9 cellular contexts compared by ENCODE assay signal in genomic region chr11:65713212-65713969, GRCh38. TPM values are rescaled to one million over a fixed set of nuclear protein-coding genes. Genes with fewer than 3 reads are reported as not detected.
DNase-seq lines count a peak whose midpoint lies in the region; ATAC-seq and TF ChIP-seq lines count a peak whose summit lies in the region.
"Had no signal": no experiment of that assay in that cellular context is flagged by ENCODE, and none has a peak within 500 bp of the region (broad histone marks: within the 10 kb centered on the region; RNA-seq: fewer than 3 reads in every experiment).

No MANE protein-coding gene starts in this region.

- POLR2A ChIA-PET in CD8-positive, alpha-beta T cell (lab: Charles Lee), result interaction anchor here (1.0 to 3.2 kb wide), 4 partner anchors 47 to 599 kb away, joined by 3 to 15 read pairs (median 10); partner anchors contain the start of genes CFL1, MAP3K11, MUS81 and PCNX3

- no peak for DNase-seq in CD8-positive, alpha-beta T cell
- no peak for DNase-seq in effector memory CD8-positive, alpha-beta T cell
- DNase-seq in CD1c-positive myeloid dendritic cell (ENCODE audit: extremely low spot score) (no peak), pons (ENCODE audit: low spot score) (no peak)
- DNase-seq: NCI-H748 treated with DMSO at 0.1 percent for 48 hours had no signal

- H3K9me3 ChIP-seq in CD8-positive, alpha-beta T cell (ENCODE audit: low read length), result no peaks in the 10 kb centered on the region
- H3K9me3 ChIP-seq in OCI-LY3 (ENCODE audit: insufficient read depth, low read length) (no peaks in the 10 kb centered on the region), parathyroid adenoma (ENCODE audit: control insufficient read depth, low read length) (no peaks in the 10 kb centered on the region)

- H3K4me3 Mint-ChIP-seq in CD8-positive, alpha-beta T cell, result peak overlapping the region; percentile 44
- H3K4me3 Mint-ChIP-seq in effector memory CD8-positive, alpha-beta T cell, result peak overlapping the region; percentile 91 to 94

- H2AFZ ChIP-seq in OCI-LY3 (ENCODE audit: low read depth, low read length) (no peak overlapping the region), parathyroid adenoma (no peak overlapping the region)

- H3K9ac ChIP-seq in OCI-LY3 (ENCODE audit: low read length) (no peak overlapping the region), parathyroid adenoma (no peak overlapping the region)

- intact Hi-C loops in CD8-positive, alpha-beta T cell (cut with DNase I, micrococcal nuclease), result loop anchor here (5.0 to 10.0 kb wide), 2 partner anchors 51 to 631 kb away; partner anchors contain the start of genes B4GAT1 (in 1 of the 2), BRMS1 (in 1 of the 2) and RELA (in 1 of the 2)

- peak overlapping the region; percentile 99 for H3K27ac ChIP-seq in CD8-positive, alpha-beta T cell (ENCODE audit: low read depth, low read length)
- H3K27ac ChIP-seq in OCI-LY3 (ENCODE audit: low read length), result no peak overlapping the region
- H3K27ac ChIP-seq in parathyroid adenoma, result no peak overlapping the region

- H3K4me3 ChIP-seq in CD8-positive, alpha-beta T cell (ENCODE audit: low read depth, low read length), result no peak overlapping the region
- peak overlapping the region; percentile 84 for H3K4me3 ChIP-seq in OCI-LY3 (ENCODE audit: low read length)
- peak overlapping the region; percentile 94 for H3K4me3 ChIP-seq in parathyroid adenoma (ENCODE audit: low read depth, low read length)

- H3K79me2 ChIP-seq in OCI-LY3 (ENCODE audit: low read length), result peaks cover 19% of the 10 kb centered on the region
- H3K79me2 ChIP-seq in parathyroid adenoma, result no peaks in the 10 kb centered on the region

- peak overlapping the region; percentile 80 for H3K27ac Mint-ChIP-seq in CD8-positive, alpha-beta T cell
- peak overlapping the region in 1 of 2 donors; percentile 92 for H3K27ac Mint-ChIP-seq in effector memory CD8-positive, alpha-beta T cell

- no peaks in the 10 kb centered on the region for H3K27me3 Mint-ChIP-seq in CD8-positive, alpha-beta T cell (ENCODE audit: low read depth)
- H3K27me3 Mint-ChIP-seq in effector memory CD8-positive, alpha-beta T cell, result no peaks in the 10 kb centered on the region

- peaks cover 42% of the 10 kb centered on the region for H3K36me3 ChIP-seq in CD8-positive, alpha-beta T cell (ENCODE audit: insufficient read depth, low read length)
- H3K36me3 ChIP-seq in OCI-LY3 (replicated peaks; ENCODE audit: low read depth, low read length), result peaks cover 46% of the 10 kb centered on the region
- H3K36me3 ChIP-seq in parathyroid adenoma (ENCODE audit: control insufficient read depth, insufficient read depth, low read length), result no peaks in the 10 kb centered on the region

- no peaks in the 10 kb centered on the region for H3K27me3 ChIP-seq in CD8-positive, alpha-beta T cell (ENCODE audit: insufficient read depth, low read length)
- H3K27me3 ChIP-seq in OCI-LY3 (ENCODE audit: low read depth, low read length), result no peaks in the 10 kb centered on the region
- H3K27me3 ChIP-seq in parathyroid adenoma (ENCODE audit: control insufficient read depth, insufficient read depth, low read length), result no peaks in the 10 kb centered on the region

- H3K4me1 ChIP-seq in CD8-positive, alpha-beta T cell (ENCODE audit: insufficient read depth, low read length), result peaks cover 20% of the 10 kb centered on the region
- H3K4me1 ChIP-seq in OCI-LY3 (ENCODE audit: low read length), result peaks cover 9% of the 10 kb centered on the region
- peaks cover 3% of the 10 kb centered on the region for H3K4me1 ChIP-seq in parathyroid adenoma

- H3K4me2 ChIP-seq in OCI-LY3 (ENCODE audit: low read length) (peak overlapping the region; percentile 90), parathyroid adenoma (ENCODE audit: low read length) (peak overlapping the region; percentile 99)

- no peaks in the 10 kb centered on the region for H4K20me1 ChIP-seq in OCI-LY3 (ENCODE audit: insufficient read depth, low read length)

- H3K36me3 Mint-ChIP-seq in CD8-positive, alpha-beta T cell, result peaks cover 56% of the 10 kb centered on the region
- peaks cover 63% of the 10 kb centered on the region for H3K36me3 Mint-ChIP-seq in effector memory CD8-positive, alpha-beta T cell (ENCODE audit: insufficient read depth)

- CTCF ChIA-PET in CD8-positive, alpha-beta T cell (lab: Charles Lee), result interaction anchor here (2.0 to 3.3 kb wide), 6 partner anchors 11 to 147 kb away, joined by 6 to 30 read pairs (median 21); partner anchors contain the start of gene MUS81

- no peak for ATAC-seq in CD8-positive, alpha-beta T cell
- no peak for ATAC-seq in effector memory CD8-positive, alpha-beta T cell (replicated peaks)
- no peak for ATAC-seq in GM19455 (IDR thresholded peaks at IDR 0.05; ENCODE audit: unreplicated experiment)
- ATAC-seq in HG03175 (IDR thresholded peaks at IDR 0.05; ENCODE audit: unreplicated experiment), result no peak

- peaks cover 32% of the 10 kb centered on the region for H3K4me1 Mint-ChIP-seq in CD8-positive, alpha-beta T cell (ENCODE audit: low read depth)
- peaks cover 19 to 34% of the 10 kb centered on the region in 2 donors for H3K4me1 Mint-ChIP-seq in effector memory CD8-positive, alpha-beta T cell (ENCODE audit: low read depth in 2 of 2)

- H3K9me3 Mint-ChIP-seq in CD8-positive, alpha-beta T cell, result no peaks in the 10 kb centered on the region
- H3K9me3 Mint-ChIP-seq in effector memory CD8-positive, alpha-beta T cell, result no peaks in the 10 kb centered on the region

- no peak for TF ChIP-seq CTCF in CD8-positive, alpha-beta T cell (IDR thresholded peaks at IDR 0.05)
- TF ChIP-seq CTCF in OCI-LY3 (IDR thresholded peaks at IDR 0.05; ENCODE audit: low read depth, low read length), result no peak
- TF ChIP-seq CTCF in parathyroid adenoma (IDR thresholded peaks at IDR 0.05), result no peak

RNA-seq across cellular contexts. Expression of gene KAT5, which starts 1.3 kb away (rescaled TPM):
- 100 to 1,000 TPM; 149 to 151 TPM for total RNA-seq in CD8-positive, alpha-beta T cell

RNA-seq across cellular contexts. Expression of gene RNASEH2C, which starts 7.2 kb away (rescaled TPM):
- 10 to 100 TPM; 27.7 to 32.0 TPM for total RNA-seq in CD8-positive, alpha-beta T cell

RNA-seq across cellular contexts. Expression of gene RELA, which starts 50.7 kb away (rescaled TPM):
- total RNA-seq in CD8-positive, alpha-beta T cell, result 100 to 1,000 TPM; 380 to 384 TPM
